Comparison of ENCODE assay signal across 8 cellular contexts in the genomic region with DNA sequence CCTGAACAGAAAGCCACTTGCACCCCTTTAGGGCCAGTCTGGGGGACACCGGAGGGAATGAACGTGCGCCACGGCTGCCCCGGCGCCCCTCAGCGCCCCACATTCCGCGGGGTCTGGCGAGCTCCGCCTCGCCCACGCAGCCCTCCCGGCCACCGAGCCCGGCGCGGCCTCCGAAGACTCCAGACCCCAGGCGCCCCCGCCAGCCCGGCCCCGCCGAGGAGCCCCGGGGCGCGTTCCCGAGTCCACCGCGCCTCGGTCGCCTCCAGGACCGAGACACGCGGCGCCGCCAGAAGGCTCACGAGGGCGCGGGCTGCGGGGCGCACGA. TPM values are rescaled to one million over a fixed set of nuclear protein-coding genes. Genes with fewer than 3 reads are reported as not detected.
DNase-seq lines count a peak whose midpoint lies in the region; ATAC-seq and TF ChIP-seq lines count a peak whose summit lies in the region.

No MANE protein-coding gene starts in this region.

- H3K4me3 ChIP-seq in GM12865 (ENCODE audit: low read depth, low read length) = peak overlapping the region; percentile 89

- H3K9me3 Mint-ChIP-seq in activated T-helper 1 cell treated with anti-CD3 and anti-CD28 coated beads, Interleukin-12 subunit alpha, Interleukin-12 subunit beta, Interleukin-2, Interleukin-4 antibody, amounts not matched to agents 30 ng/mL and 10 ng/mL and 1 ng/mL, durations not matched to agents 14 hours and 24 hours and 36 hours = no peaks in the 10 kb centered on the region

- DNase-seq in GM12865 (ENCODE audit: low read depth) (no peak), iPS-NIHi7 (ENCODE audit: extremely low spot score) (peak; percentile 48), substantia nigra (lab: John Stamatoyannopoulos, UW) (no peak), left colon (no peak)
- no peak for DNase-seq in activated T-helper 1 cell treated with anti-CD3 and anti-CD28 coated beads, Interleukin-12 subunit alpha, Interleukin-12 subunit beta, Interleukin-2, Interleukin-4 antibody, amounts not matched to agents 30 ng/mL and 10 ng/mL and 1 ng/mL, durations not matched to agents 14 hours and 24 hours and 36 hours (ENCODE audit: low spot score)
- no peak for DNase-seq in stimulated activated CD4-positive, alpha-beta T cell treated with anti-CD3 and anti-CD28 coated beads, Interleukin-4, amount 100 ng/mL, for 1 hour

- no peak for TF ChIP-seq CTCF in GM12865 (IDR thresholded peaks at IDR 0.05; ENCODE audit: insufficient read depth, low read depth, low read length, missing control alignments)

- intact Hi-C loops in activated T-helper 1 cell treated with anti-CD3 and anti-CD28 coated beads, Interleukin-12 subunit alpha, Interleukin-12 subunit beta, Interleukin-2, Interleukin-4 antibody, amounts not matched to agents 30 ng/mL and 10 ng/mL and 1 ng/mL, durations not matched to agents 14 hours and 24 hours and 36 hours (cut with micrococcal nuclease) = loop anchor here (2.0 kb wide), 3 partner anchors 54 to 68 kb away; a partner anchor contains a TSS
- intact Hi-C loops in left colon (cut with DNase I, micrococcal nuclease) = no loop called here

- H3K27ac ChIP-seq in substantia nigra (ENCODE audit: low read depth, low read length, poor library complexity, severe bottlenecking) = peak overlapping the region; percentile 94

- peaks cover 2% of the 10 kb centered on the region for H3K27me3 Mint-ChIP-seq in activated T-helper 1 cell treated with anti-CD3 and anti-CD28 coated beads, Interleukin-12 subunit alpha, Interleukin-12 subunit beta, Interleukin-2, Interleukin-4 antibody, amounts not matched to agents 30 ng/mL and 10 ng/mL and 1 ng/mL, durations not matched to agents 14 hours and 24 hours and 36 hours (ENCODE audit: insufficient read depth)

- H3K4me1 Mint-ChIP-seq in activated T-helper 1 cell treated with anti-CD3 and anti-CD28 coated beads, Interleukin-12 subunit alpha, Interleukin-12 subunit beta, Interleukin-2, Interleukin-4 antibody, amounts not matched to agents 30 ng/mL and 10 ng/mL and 1 ng/mL, durations not matched to agents 14 hours and 24 hours and 36 hours (ENCODE audit: low read depth) = peaks cover 6% of the 10 kb centered on the region

- peak; percentile 12 for ATAC-seq in HG02623 (IDR thresholded peaks at IDR 0.05; ENCODE audit: unreplicated experiment)
- no peak for ATAC-seq in left colon
- no peak for ATAC-seq in HG02571 (IDR thresholded peaks at IDR 0.05; ENCODE audit: unreplicated experiment)

- no peaks in the 10 kb centered on the region for H3K36me3 Mint-ChIP-seq in activated T-helper 1 cell treated with anti-CD3 and anti-CD28 coated beads, Interleukin-12 subunit alpha, Interleukin-12 subunit beta, Interleukin-2, Interleukin-4 antibody, amounts not matched to agents 30 ng/mL and 10 ng/mL and 1 ng/mL, durations not matched to agents 14 hours and 24 hours and 36 hours (ENCODE audit: low read depth)

- H3K27ac Mint-ChIP-seq in activated T-helper 1 cell treated with anti-CD3 and anti-CD28 coated beads, Interleukin-12 subunit alpha, Interleukin-12 subunit beta, Interleukin-2, Interleukin-4 antibody, amounts not matched to agents 30 ng/mL and 10 ng/mL and 1 ng/mL, durations not matched to agents 14 hours and 24 hours and 36 hours = no peak overlapping the region

- peak overlapping the region; percentile 79 for H3K4me3 Mint-ChIP-seq in activated T-helper 1 cell treated with anti-CD3 and anti-CD28 coated beads, Interleukin-12 subunit alpha, Interleukin-12 subunit beta, Interleukin-2, Interleukin-4 antibody, amounts not matched to agents 30 ng/mL and 10 ng/mL and 1 ng/mL, durations not matched to agents 14 hours and 24 hours and 36 hours

RNA-seq across cellular contexts. Expression of a gene that starts 0.4 kb away (rescaled TPM):
- total RNA-seq in activated T-helper 1 cell treated with anti-CD3 and anti-CD28 coated beads, Interleukin-12 subunit alpha, Interleukin-12 subunit beta, Interleukin-2, Interleukin-4 antibody, amounts not matched to agents 30 ng/mL and 10 ng/mL and 1 ng/mL, durations not matched to agents 14 hours and 24 hours and 36 hours = 61.7 and 68.7 TPM in 2 replicates
- total RNA-seq in left colon = 10 to 100 TPM; 42.3 to 44.9 TPM

RNA-seq across cellular contexts. Expression of a gene that starts 14.3 kb away (rescaled TPM):
- total RNA-seq in activated T-helper 1 cell treated with anti-CD3 and anti-CD28 coated beads, Interleukin-12 subunit alpha, Interleukin-12 subunit beta, Interleukin-2, Interleukin-4 antibody, amounts not matched to agents 30 ng/mL and 10 ng/mL and 1 ng/mL, durations not matched to agents 14 hours and 24 hours and 36 hours = 0.20 TPM in 1 of 2 replicates, not detected in the other
- total RNA-seq in left colon = not detected

RNA-seq across cellular contexts. Expression of a gene that starts 18.7 kb away (rescaled TPM):
- 94.1 and 95.3 TPM in 2 replicates for total RNA-seq in activated T-helper 1 cell treated with anti-CD3 and anti-CD28 coated beads, Interleukin-12 subunit alpha, Interleukin-12 subunit beta, Interleukin-2, Interleukin-4 antibody, amounts not matched to agents 30 ng/mL and 10 ng/mL and 1 ng/mL, durations not matched to agents 14 hours and 24 hours and 36 hours
- 10 to 100 TPM; 26.6 to 36.3 TPM for total RNA-seq in left colon

RNA-seq across cellular contexts. Expression of a gene that starts 30.1 kb away (rescaled TPM):
- total RNA-seq in activated T-helper 1 cell treated with anti-CD3 and anti-CD28 coated beads, Interleukin-12 subunit alpha, Interleukin-12 subunit beta, Interleukin-2, Interleukin-4 antibody, amounts not matched to agents 30 ng/mL and 10 ng/mL and 1 ng/mL, durations not matched to agents 14 hours and 24 hours and 36 hours = 0.44 and 2.0 TPM in 2 replicates
- under 1 TPM; 0.55 to 0.59 TPM for total RNA-seq in left colon

RNA-seq across cellular contexts. Expression of a gene that starts 43.6 kb away (rescaled TPM):
- not detected in 2 replicates for total RNA-seq in activated T-helper 1 cell treated with anti-CD3 and anti-CD28 coated beads, Interleukin-12 subunit alpha, Interleukin-12 subunit beta, Interleukin-2, Interleukin-4 antibody, amounts not matched to agents 30 ng/mL and 10 ng/mL and 1 ng/mL, durations not matched to agents 14 hours and 24 hours and 36 hours
- not detected for total RNA-seq in left colon
